ENCODE assay signal across 19 cellular contexts in genomic region chr2:224479826-224480225, GRCh38.
"Had no signal": no experiment of that assay in that cellular context is flagged by ENCODE, and none has a peak within 500 bp of the region (broad histone marks: within the 10 kb centered on the region; RNA-seq: fewer than 3 reads in every experiment).

No MANE protein-coding gene starts in this region.

- DNase-seq: activated CD4-positive, alpha-beta T cell treated with anti-CD3 and anti-CD28 coated beads, Interleukin-2, amount 50 U/mL, for 4 hours; activated CD4-positive, CD25-positive, alpha-beta regulatory T cell treated with anti-CD3 and anti-CD28 coated beads, Interleukin-2, amount 50 U/mL, for 72 hours; activated gamma-delta T cell treated with Interleukin-2 at 50 U/mL for 16 hours; adrenal gland; cerebellar nuclear complex; cortex of kidney; immature natural killer cell; kidney glomerular epithelial cell; left ventricle myocardium superior; stimulated activated CD4-positive, alpha-beta T cell treated with anti-CD3 and anti-CD28 coated beads, Interleukin-12 subunit alpha, Interleukin-12 subunit beta, amount 100 ng/mL, for 4 hours; stimulated activated CD4-positive, alpha-beta T cell treated with anti-CD3 and anti-CD28 coated beads, Interleukin-1b, Interleukin-23, amount 100 ng/mL, for 48 hours; stomach; T-helper 1 cell; T1000; trophoblast cell had no signal

- H3K27ac Mint-ChIP-seq: activated naive CD4-positive, alpha-beta T cell treated with anti-CD3 and anti-CD28 coated beads, Interleukin-2, amount 50 U/mL, for 72 hours; neural progenitor cell had no signal

- H3K4me3 Mint-ChIP-seq: neural progenitor cell had no signal

- ATAC-seq: left ventricle myocardium superior had no signal

- H3K4me1 ChIP-seq: adrenal gland, neural progenitor cell had no signal

- H3K4me3 ChIP-seq: adrenal gland, esophagus muscularis mucosa, neural progenitor cell, stomach had no signal

- H3K4me1 Mint-ChIP-seq: neural progenitor cell had no signal

- H3K27ac ChIP-seq: adrenal gland, esophagus muscularis mucosa, neural progenitor cell, stomach had no signal

- H3K27me3 ChIP-seq: adrenal gland, esophagus muscularis mucosa, neural progenitor cell, stomach had no signal

- H3K27me3 Mint-ChIP-seq: progenitor cell of endocrine pancreas had no signal

- H3K9me3 ChIP-seq: adrenal gland, esophagus muscularis mucosa, stomach had no signal

- H3K9me3 Mint-ChIP-seq: activated naive CD4-positive, alpha-beta T cell treated with anti-CD3 and anti-CD28 coated beads, Interleukin-2, amount 50 U/mL, for 72 hours; immature natural killer cell; neural progenitor cell had no signal
